12 cellular contexts compared by ENCODE assay signal in genomic region chr20:51345601-51346101, GRCh38.
DNase-seq lines count a peak whose midpoint lies in the region.
"Had no signal": no experiment of that assay in that cellular context is flagged by ENCODE, and none has a peak within 500 bp of the region (broad histone marks: within the 10 kb centered on the region; RNA-seq: fewer than 3 reads in every experiment).

No MANE protein-coding gene starts in this region.

- peaks cover 41% of the 10 kb centered on the region for H3K4me1 ChIP-seq in ACC112 (ENCODE audit: control insufficient read depth, insufficient read depth, low read length, unreplicated experiment)
- H3K4me1 ChIP-seq: heart left ventricle had no signal

- DNase-seq in MG63 (peak; percentile 93), astrocyte of the hippocampus (ENCODE audit: low read depth, low spot score) (peak; percentile 20), hepatic stellate cell (ENCODE audit: low spot score) (peak; percentile 52), pons (ENCODE audit: low spot score) (no peak), NCI-H1694 treated with DMSO at 0.1 percent for 48 hours (lab: John Stamatoyannopoulos, UW) (no peak), DMS114 treated with DMSO at 0.1 percent for 48 hours (lab: John Stamatoyannopoulos, UW; ENCODE audit: unreplicated experiment) (no peak), NCI-H1092 treated with DMSO at 0.1 percent for 48 hours (lab: John Stamatoyannopoulos, UW) (no peak)
- DNase-seq: AML-193, caudate nucleus, heart left ventricle, NCI-H524 had no signal

- H3K36me3 ChIP-seq in ACC112 (ENCODE audit: insufficient read depth, low read length), result no peaks in the 10 kb centered on the region
- no peaks in the 10 kb centered on the region for H3K36me3 ChIP-seq in MG63
- H3K36me3 ChIP-seq: heart left ventricle had no signal

- H3K27ac ChIP-seq in ACC112 (ENCODE audit: low read depth, low read length), result peak overlapping the region; percentile 99
- H3K27ac ChIP-seq: heart left ventricle had no signal

- no peaks in the 10 kb centered on the region for H3K27me3 ChIP-seq in ACC112 (ENCODE audit: insufficient read depth, low read length)
- H3K27me3 ChIP-seq in MG63, result no peaks in the 10 kb centered on the region

- no peaks in the 10 kb centered on the region; the same call in 1 of the 2 replicates for H3K9me3 ChIP-seq in MG63
- H3K9me3 ChIP-seq: heart left ventricle had no signal

- H3K4me3 ChIP-seq in ACC112 (ENCODE audit: low read depth, low read length) (no peak overlapping the region), MG63 (no peak overlapping the region)
- H3K4me3 ChIP-seq: heart left ventricle had no signal

- no peaks in the 10 kb centered on the region for H3K79me2 ChIP-seq in ACC112 (ENCODE audit: control insufficient read depth, insufficient read depth, low read length, unreplicated experiment)

- H2AFZ ChIP-seq in ACC112 (ENCODE audit: low read length, unreplicated experiment), result no peak overlapping the region

Comparison
In these comparisons a context has a peak if more than half of its experiments do, and no peak if none do; other contexts are left out.
1. DNase-seq: peak in MG63 (single experiment), astrocyte of the hippocampus (single experiment) and hepatic stellate cell (single experiment); none in pons (single experiment), NCI-H1694 treated with DMSO at 0.1 percent for 48 hours (single experiment), DMS114 treated with DMSO at 0.1 percent for 48 hours (single experiment) and NCI-H1092 treated with DMSO at 0.1 percent for 48 hours (single experiment).